8 cellular contexts compared by ENCODE assay signal in the genomic region with DNA sequence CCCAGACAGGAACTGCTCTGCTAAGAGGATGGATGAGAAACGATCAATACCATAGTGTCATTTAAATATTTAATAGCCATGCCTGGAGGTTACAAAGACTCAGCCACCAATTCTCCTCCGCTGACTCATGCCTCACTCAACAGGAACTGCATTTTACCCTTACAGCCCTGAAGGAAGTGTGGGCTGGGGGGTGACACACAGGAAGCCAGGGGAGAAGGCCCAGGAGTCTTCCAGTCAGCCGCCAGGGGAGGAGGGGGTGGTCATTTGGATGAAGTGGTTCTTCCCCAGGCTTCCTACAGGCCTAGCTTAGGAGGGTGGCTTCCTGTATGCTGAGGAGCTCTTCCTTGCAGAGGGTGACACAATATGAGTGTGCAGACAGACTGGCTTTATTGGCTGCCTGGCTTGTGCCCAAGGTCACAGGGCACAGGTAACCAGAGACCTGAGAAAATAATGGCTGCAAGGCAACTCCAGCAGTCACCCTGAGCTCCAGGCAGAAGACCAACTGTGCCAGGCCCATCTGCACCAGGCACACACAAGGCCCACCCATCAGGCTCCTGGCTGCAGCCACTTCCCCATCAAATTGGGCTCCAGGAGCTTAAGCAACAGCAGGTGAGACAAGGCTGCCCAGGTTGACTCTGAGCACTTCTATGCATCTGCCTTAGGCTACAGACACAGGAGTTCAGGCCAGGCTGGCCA. TPM values are rescaled to one million over a fixed set of nuclear protein-coding genes. Genes with fewer than 3 reads are reported as not detected.
A peak's percentile ranks its signal among the peaks of the same experiment; 100 is the strongest.
DNase-seq lines count a peak whose midpoint lies in the region; ATAC-seq and TF ChIP-seq lines count a peak whose summit lies in the region.

No MANE protein-coding gene starts in this region.

- H3K27ac ChIP-seq in muscle layer of duodenum (ENCODE audit: low read length), result peak overlapping the region; percentile 96

- peaks cover 67% of the 10 kb centered on the region for H3K36me3 Mint-ChIP-seq in Calu3 (ENCODE audit: insufficient read depth, unreplicated experiment)

- ATAC-seq in GM18511 (IDR thresholded peaks at IDR 0.05; ENCODE audit: unreplicated experiment), result no peak

- H3K36me3 ChIP-seq in muscle layer of duodenum (ENCODE audit: control insufficient read depth in 1 of 2, insufficient read depth in 2 of 2, low read length in 2 of 2), result no peaks in the 10 kb centered on the region

- TF ChIP-seq CTCF in Calu3 (IDR thresholded peaks at IDR 0.05; ENCODE audit: unreplicated experiment), result no peak

- H3K27me3 Mint-ChIP-seq in Calu3 (ENCODE audit: unreplicated experiment), result no peaks in the 10 kb centered on the region

- peak; percentile 95 for DNase-seq in Calu3
- peak; percentile 96 for DNase-seq in NCI-H226
- peak; percentile 39 to 69 for DNase-seq in activated CD8-positive, alpha-beta memory T cell treated with anti-CD3 and anti-CD28 coated beads for 1 hour (ENCODE audit: extremely low read depth in 1 of 2, low read depth in 1 of 2)
- peak; percentile 19 for DNase-seq in effector CD8-positive, alpha-beta T cell (lab: John Stamatoyannopoulos, UW)
- peak; percentile 14 to 44 (median 35) for DNase-seq in stimulated activated naive CD4-positive, alpha-beta T cell (lab: John Stamatoyannopoulos, UW)
- no peak for DNase-seq in NCI-H82 (lab: John Stamatoyannopoulos, UW)

- intact Hi-C loops in Calu3 (cut with micrococcal nuclease; ENCODE audit: unreplicated experiment), result loop anchor here (1.0 to 10.0 kb wide), 2 partner anchors 60 to 203 kb away; a partner anchor contains a TSS

- H3K4me1 ChIP-seq in muscle layer of duodenum (ENCODE audit: control insufficient read depth in 1 of 2, insufficient read depth in 2 of 2, low read length in 2 of 2), result peaks cover 82 to 91% of the 10 kb centered on the region in 2 donors

- BruUV-seq in Calu3 (replicated peaks; lab: Mats Ljungman, UMichigan), result no TSS peak

- H3K4me3 Mint-ChIP-seq in Calu3 (ENCODE audit: low read depth, unreplicated experiment), result peak overlapping the region; percentile 31

- peak overlapping the region; percentile 83 for H3K27ac Mint-ChIP-seq in Calu3 (ENCODE audit: unreplicated experiment)

- H3K4me1 Mint-ChIP-seq in Calu3 (ENCODE audit: low read depth, unreplicated experiment), result peaks cover 95% of the 10 kb centered on the region

- CTCF ChIA-PET in Calu3 (lab: Charles Lee), result interaction anchor here (0.6 to 9.8 kb wide), 10 partner anchors 8 to 82 kb away, joined by 3 to 338 read pairs (median 10); a partner anchor contains a TSS

- no peaks in the 10 kb centered on the region for H3K9me3 Mint-ChIP-seq in Calu3 (ENCODE audit: low read depth, unreplicated experiment)

- no peaks in the 10 kb centered on the region for H3K27me3 ChIP-seq in muscle layer of duodenum (ENCODE audit: low read depth, low read length)

- peak overlapping the region in 1 of 2 donors; percentile 34 for H3K4me3 ChIP-seq in muscle layer of duodenum (ENCODE audit: low read depth in 1 of 2, low read length in 2 of 2)

- H3K9me3 ChIP-seq in muscle layer of duodenum (ENCODE audit: control insufficient read depth in 1 of 2, low read length in 2 of 2), result no peaks in the 10 kb centered on the region

RNA-seq across cellular contexts. Expression of a gene that starts 30.6 kb away (rescaled TPM):
- total RNA-seq in Calu3 (2022), result 1,595 and 1,852 TPM in 2 replicates

RNA-seq across cellular contexts. Expression of a gene that starts 34.1 kb away (rescaled TPM):
- total RNA-seq in Calu3 (2022), result 156 and 172 TPM in 2 replicates

RNA-seq across cellular contexts. Expression of a gene that starts 36.9 kb away (rescaled TPM):
- total RNA-seq in Calu3 (2022), result 168 and 188 TPM in 2 replicates
